1 cellular context compared by ENCODE assay signal in the genomic region with DNA sequence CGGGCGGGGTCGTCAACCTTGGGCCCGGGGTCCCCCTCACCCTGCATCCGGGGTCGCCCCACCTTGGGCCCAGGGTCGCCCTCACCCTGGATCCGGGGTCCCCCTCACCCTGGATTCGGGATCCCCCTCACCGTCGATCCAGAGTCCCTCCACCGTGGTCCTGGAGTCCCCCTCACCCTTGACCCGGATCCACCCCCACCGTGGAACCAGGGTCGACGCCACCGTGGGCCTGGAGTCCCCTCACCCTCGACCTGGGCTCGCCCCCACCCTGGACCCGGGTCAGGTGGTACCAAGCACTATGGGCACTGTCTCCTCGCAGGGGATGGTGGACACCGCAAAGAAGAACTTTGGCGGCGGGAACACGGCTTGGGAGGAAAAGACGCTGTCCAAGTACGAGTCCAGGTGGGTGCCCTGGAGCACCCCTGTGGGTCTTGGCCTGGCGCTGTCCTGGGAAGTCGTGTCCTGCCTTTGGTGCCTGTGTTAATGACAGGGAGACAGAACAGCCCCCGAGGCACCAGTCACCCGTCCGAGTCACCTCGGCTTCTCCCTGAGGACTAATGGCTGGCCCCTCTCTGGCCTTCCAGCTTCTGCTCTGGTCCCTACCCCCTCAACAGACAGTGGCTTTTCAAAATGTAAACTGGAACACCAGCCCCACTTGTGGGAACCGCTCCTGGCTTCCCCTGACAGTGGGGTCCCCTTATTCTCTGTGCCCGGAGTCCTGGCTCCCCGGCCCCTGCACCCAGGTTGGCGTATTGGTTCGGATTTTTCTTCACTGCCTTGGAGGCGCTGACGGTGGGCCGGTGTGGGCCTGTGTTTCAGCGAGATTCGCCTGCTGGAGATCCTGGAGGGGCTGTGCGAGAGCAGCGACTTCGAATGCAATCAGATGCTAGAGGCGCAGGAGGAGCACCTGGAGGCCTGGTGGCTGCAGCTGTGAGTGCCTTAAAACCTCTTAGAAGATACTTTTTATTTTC.
TF ChIP-seq lines count a peak whose summit lies in the region.

No MANE protein-coding gene starts in this region.

TF ChIP-seq in H1, 55 proteins besides CTCF, POLR2A, EP300 and RAD21:
- TF ChIP-seq PHF8 (conservative IDR thresholded peaks at IDR 0.05; ENCODE audit: low read depth, low read length) (0 out of 2 replicates have a peak, but pooled peaks have one; percentile 6), KDM1A (IDR thresholded peaks at IDR 0.05; ENCODE audit: borderline replicate concordance, low read length) (no peak), TAF7 (optimal IDR thresholded peaks at IDR 0.05; ENCODE audit: borderline replicate concordance, low read depth, low read length) (no peak)
